In the genomic region with DNA sequence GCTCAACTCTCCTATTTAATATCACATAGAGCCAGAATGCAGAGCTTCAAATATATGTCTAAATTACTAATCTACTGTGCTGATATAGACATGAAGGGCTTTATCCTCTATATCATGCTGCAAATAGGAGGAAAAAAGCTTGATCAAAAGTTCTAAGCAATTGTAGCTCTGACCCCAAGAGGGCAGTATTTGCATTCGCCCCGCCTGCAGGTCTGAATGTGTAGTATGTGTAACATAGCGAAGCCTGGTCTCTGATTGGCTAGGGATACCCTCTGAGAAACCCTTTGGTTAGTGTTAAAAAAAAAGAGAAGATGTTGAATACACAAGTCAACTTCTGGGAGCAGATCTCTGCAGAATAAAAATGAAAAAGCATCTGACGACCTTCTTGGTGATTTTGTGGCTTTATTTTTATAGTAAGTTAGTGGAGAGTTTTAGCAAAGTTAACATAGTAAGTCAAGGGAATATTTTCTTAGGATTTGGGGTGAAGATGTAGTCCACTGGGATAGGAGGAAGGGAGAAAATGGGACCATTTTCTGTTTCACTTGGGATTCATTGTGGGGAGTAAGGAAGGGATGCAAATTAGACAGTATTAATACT, we compare ENCODE assay signal across 8 cellular contexts.
DNase-seq lines count a peak whose midpoint lies in the region; ATAC-seq, FAIRE-seq and TF ChIP-seq lines count a peak whose summit lies in the region.

No MANE protein-coding gene starts in this region.

- POLR2A ChIA-PET in endothelial cell of umbilical vein (lab: Charles Lee), result no interaction called here

- H2AFZ ChIP-seq in Karpas-422 (ENCODE audit: low read length) (no peak overlapping the region), endothelial cell of umbilical vein (ENCODE audit: low read depth, low read length) (no peak overlapping the region)

- H3K4me1 ChIP-seq in Karpas-422 (ENCODE audit: low read length) (peaks cover 14% of the 10 kb centered on the region), endothelial cell of umbilical vein (ENCODE audit: control insufficient read depth, extremely low read depth, insufficient read depth, low read length) (no peaks in the 10 kb centered on the region)

- H3K9me1 ChIP-seq in endothelial cell of umbilical vein (replicated peaks; ENCODE audit: control insufficient read depth, extremely low read depth, insufficient read depth, low read length), result no peaks in the 10 kb centered on the region

- H3K27me3 ChIP-seq in Karpas-422 (ENCODE audit: low read length) (no peaks in the 10 kb centered on the region), endothelial cell of umbilical vein (ENCODE audit: control insufficient read depth in 2 of 2, insufficient read depth in 2 of 2, low read length in 2 of 2) (peaks cover 8 to 27% of the 10 kb centered on the region in 2 experiments)

- peak; percentile 43 for DNase-seq in GM12865 (ENCODE audit: low read depth)
- peak; percentile 91 for DNase-seq in Karpas-422
- peak; percentile 37 for DNase-seq in endothelial cell of umbilical vein (ENCODE audit: low read depth, low spot score)
- peak; percentile 51 for DNase-seq in stimulated activated CD4-positive, alpha-beta T cell treated with anti-CD3 and anti-CD28 coated beads, Interleukin-4, amount 100 ng/mL, for 24 hours
- DNase-seq in cortex of kidney (lab: John Stamatoyannopoulos, UW), result no peak

- FAIRE-seq in endothelial cell of umbilical vein (lab: Jason Lieb, UNC), result peak; percentile 73

- ATAC-seq in GM21390 (IDR thresholded peaks at IDR 0.05; ENCODE audit: unreplicated experiment) (no peak), GM21786 (IDR thresholded peaks at IDR 0.05; ENCODE audit: unreplicated experiment) (no peak)

- no peaks in the 10 kb centered on the region for H4K20me1 ChIP-seq in Karpas-422 (ENCODE audit: insufficient read depth, low read depth, low read length)
- no peaks in the 10 kb centered on the region for H4K20me1 ChIP-seq in endothelial cell of umbilical vein (replicated peaks; ENCODE audit: control insufficient read depth, extremely low read depth, insufficient read depth, low read length)

- intact Hi-C loops in endothelial cell of umbilical vein (cut with micrococcal nuclease), result no loop called here

- no peaks in the 10 kb centered on the region for H3K9me2 ChIP-seq in Karpas-422 (replicated peaks; ENCODE audit: insufficient read depth, low read length)

- no peak for TF ChIP-seq POLR2A in endothelial cell of umbilical vein (IDR thresholded peaks at IDR 0.05; ENCODE audit: low read depth, low read length)

- TF ChIP-seq CTCF in GM12865 (IDR thresholded peaks at IDR 0.05; ENCODE audit: insufficient read depth, low read depth, low read length, missing control alignments) (peak; percentile 43), VCaP (conservative IDR thresholded peaks at IDR 0.05) (peak; percentile 75), endothelial cell of umbilical vein (IDR thresholded peaks at IDR 0.05; ENCODE audit: extremely low read depth in 1 of 2, insufficient read depth in 1 of 2, low read depth in 1 of 2, low read length in 2 of 2) (peak; percentile 57 to 58)

- no peaks in the 10 kb centered on the region for H3K79me2 ChIP-seq in Karpas-422 (ENCODE audit: low read length)
- no peaks in the 10 kb centered on the region for H3K79me2 ChIP-seq in endothelial cell of umbilical vein (ENCODE audit: control insufficient read depth, insufficient read depth, low read length)

- H3K4me3 ChIP-seq in GM12865 (ENCODE audit: low read depth, low read length) (no peak overlapping the region), Karpas-422 (ENCODE audit: low read length) (no peak overlapping the region), endothelial cell of umbilical vein (replicated peaks in 1 of 3; ENCODE audit: insufficient read depth in 1 of 3, low read depth in 1 of 3, low read length in 3 of 3) (no peak overlapping the region)

- no TSS peak for BruUV-seq in endothelial cell of umbilical vein (replicated peaks; lab: Mats Ljungman, UMichigan)

- no peak overlapping the region for H3K27ac ChIP-seq in Karpas-422 (ENCODE audit: low read length)
- no peak overlapping the region for H3K27ac ChIP-seq in VCaP
- H3K27ac ChIP-seq in endothelial cell of umbilical vein (ENCODE audit: insufficient read depth, low read depth, low read length), result no peak overlapping the region

- H3K9me3 ChIP-seq in Karpas-422 (ENCODE audit: low read length) (no peaks in the 10 kb centered on the region), endothelial cell of umbilical vein (replicated peaks; ENCODE audit: control insufficient read depth, insufficient read depth, low read length) (no peaks in the 10 kb centered on the region)

- CTCF ChIA-PET in endothelial cell of umbilical vein (lab: Charles Lee), result interaction anchor here (0.6 to 1.9 kb wide), 17 partner anchors 9 to 154 kb away, joined by 3 to 17 read pairs (median 4); no protein-coding TSS in a partner anchor

- no peak overlapping the region for H3K4me2 ChIP-seq in Karpas-422 (ENCODE audit: low read depth, low read length, poor library complexity, severe bottlenecking)
- no peak overlapping the region for H3K4me2 ChIP-seq in endothelial cell of umbilical vein (ENCODE audit: insufficient read depth, low read length)

- dilution Hi-C loops in endothelial cell of umbilical vein (cut with MboI; ENCODE audit: extremely low pct_ligation_motif_present, low sequenced_read_pairs), result no loop called here

- no peak overlapping the region for H3K9ac ChIP-seq in Karpas-422 (ENCODE audit: low read length)
- H3K9ac ChIP-seq in endothelial cell of umbilical vein (replicated peaks; ENCODE audit: extremely low read depth, insufficient read depth, low read length), result no peak overlapping the region

- H3K36me3 ChIP-seq in Karpas-422 (ENCODE audit: insufficient read depth, low read length) (no peaks in the 10 kb centered on the region), endothelial cell of umbilical vein (ENCODE audit: control insufficient read depth in 2 of 2, extremely low read depth in 1 of 2, insufficient read depth in 2 of 2, low read length in 2 of 2) (no peaks in the 10 kb centered on the region)

TF ChIP-seq in endothelial cell of umbilical vein, 7 proteins besides CTCF, POLR2A, EP300 and RAD21:
- no peak for TF ChIP-seq POLR2AphosphoS5 (IDR thresholded peaks at IDR 0.05; ENCODE audit: insufficient read depth, low read depth, low read length)
- TF ChIP-seq JUN (IDR thresholded peaks at IDR 0.05; ENCODE audit: borderline replicate concordance, insufficient read depth, insufficient read length, low read depth), result no peak
- TF ChIP-seq MYC (IDR thresholded peaks at IDR 0.05; ENCODE audit: low read depth, low read length), result no peak
- TF ChIP-seq, protein P1, sequence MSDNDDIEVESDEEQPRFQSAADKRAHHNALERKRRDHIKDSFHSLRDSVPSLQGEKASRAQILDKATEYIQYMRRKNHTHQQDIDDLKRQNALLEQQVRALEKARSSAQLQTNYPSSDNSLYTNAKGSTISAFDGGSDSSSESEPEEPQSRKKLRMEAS (IDR thresholded peaks at IDR 0.05; ENCODE audit: insufficient read depth, insufficient read length), result no peak
- no peak for TF ChIP-seq EZH2 (IDR thresholded peaks at IDR 0.05; ENCODE audit: borderline replicate concordance, low read depth, low read length, severe bottlenecking)
- TF ChIP-seq FOS (IDR thresholded peaks at IDR 0.05; ENCODE audit: borderline replicate concordance, insufficient read depth, low read length), result no peak
- no peak for TF ChIP-seq GATA2 (IDR thresholded peaks at IDR 0.05; ENCODE audit: insufficient read depth, insufficient read length, low read depth, low read length)
